ENCODE assay signal across 14 cellular contexts in the genomic region with DNA sequence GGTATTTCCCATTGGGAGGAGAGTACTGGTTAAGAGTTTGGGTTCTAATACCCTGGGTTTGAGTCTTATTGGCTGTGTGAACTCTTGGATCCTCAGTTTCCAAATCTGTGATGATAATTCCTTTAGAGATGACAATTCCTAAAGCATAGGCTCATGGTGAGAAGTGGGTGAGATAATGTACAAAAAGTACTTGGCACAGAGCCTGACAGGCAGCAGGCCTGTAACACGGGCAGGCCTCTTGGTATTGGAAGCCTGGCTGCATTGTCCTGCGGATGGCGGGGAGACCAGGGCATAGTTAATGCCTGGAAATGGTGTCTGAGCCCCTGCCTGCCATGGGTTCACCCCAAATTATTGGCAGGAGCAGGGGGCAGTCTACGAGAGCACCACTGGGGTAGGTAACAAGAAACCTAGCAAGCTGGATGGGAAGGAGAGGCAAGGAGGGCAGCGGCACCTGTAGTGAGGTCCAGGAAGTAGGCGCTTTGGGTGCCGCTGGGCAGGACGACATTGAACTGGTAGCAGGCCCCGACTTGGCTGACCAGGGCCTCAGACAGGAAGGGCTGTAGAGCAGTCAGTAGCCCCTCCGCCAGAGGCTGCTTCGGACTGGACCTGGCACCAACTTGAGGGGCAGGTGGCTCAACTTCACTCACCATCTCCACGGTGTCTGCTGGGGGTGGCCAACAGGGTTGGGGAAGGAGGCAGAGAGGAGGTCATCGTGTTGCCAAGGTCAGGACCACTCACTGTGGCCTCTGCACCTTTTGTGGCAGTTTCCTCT. TPM values are rescaled to one million over a fixed set of nuclear protein-coding genes. Genes with fewer than 3 reads are reported as not detected.
A peak's percentile ranks its signal among the peaks of the same experiment; 100 is the strongest.
DNase-seq lines count a peak whose midpoint lies in the region; ATAC-seq and TF ChIP-seq lines count a peak whose summit lies in the region.
"Had no signal": no experiment of that assay in that cellular context is flagged by ENCODE, and none has a peak within 500 bp of the region (broad histone marks: within the 10 kb centered on the region; RNA-seq: fewer than 3 reads in every experiment).

No MANE protein-coding gene starts in this region.

- peak overlapping the region; percentile 25 for H3K4me2 ChIP-seq in GM23248 (ENCODE audit: unreplicated experiment)

- TF ChIP-seq CTCF in RWPE2 (IDR thresholded peaks at IDR 0.05; ENCODE audit: poor library complexity, severe bottlenecking) (no peak), gastroesophageal sphincter (IDR thresholded peaks at IDR 0.05) (no peak)

- WGBS in GM23248 (ENCODE audit: low coverage in 1 of 2, low lambda C conversion rate in 2 of 2, missing lambda C conversion rate in 2 of 2), 2 experiments, result 83 to 86% methylated on average over 13 of the region's 13 CpGs
- WGBS in gastroesophageal sphincter (ENCODE audit: low coverage in 1 of 2), 2 donors, result 67 to 87% methylated on average over 3 to 4 of the region's 13 CpGs

- peaks cover 17% of the 10 kb centered on the region for H3F3A ChIP-seq in GM23248 (ENCODE audit: insufficient read depth)

- in situ Hi-C loops in GM23248 (cut with MboI), result no loop called here

- TF ChIP-seq EP300 in gastroesophageal sphincter (IDR thresholded peaks at IDR 0.05), result no peak

- no peaks in the 10 kb centered on the region for H4K20me1 ChIP-seq in GM23248 (ENCODE audit: insufficient read depth)

- H3K27ac ChIP-seq in GM23248, result no peak overlapping the region
- H3K27ac ChIP-seq in RWPE2 (ENCODE audit: poor library complexity, severe bottlenecking), result peak overlapping the region; percentile 95
- peak overlapping the region in 3 of 4 donors; percentile 88 to 95 (median 89) for H3K27ac ChIP-seq in gastroesophageal sphincter
- H3K27ac ChIP-seq in skeletal muscle tissue (ENCODE audit: low read depth, low read length), result peak overlapping the region; percentile 28
- H3K27ac ChIP-seq: WERI-Rb-1 had no signal

- no peak for TF ChIP-seq POLR2A in gastroesophageal sphincter (IDR thresholded peaks at IDR 0.05)

- H3K4me1 ChIP-seq in GM23248 (ENCODE audit: insufficient read depth) (peaks cover 51% of the 10 kb centered on the region), RWPE2 (ENCODE audit: insufficient read depth, poor library complexity, severe bottlenecking) (peaks cover 61% of the 10 kb centered on the region), gastroesophageal sphincter (peaks cover 4 to 81% (median 55%) of the 10 kb centered on the region in 3 donors), skeletal muscle tissue (ENCODE audit: control insufficient read depth in 3 of 3, insufficient read depth in 3 of 3, low read length in 3 of 3) (peaks cover 68 to 81% (median 77%) of the 10 kb centered on the region in 3 donors)

- H3K79me2 ChIP-seq in GM23248 (ENCODE audit: insufficient read depth), result no peaks in the 10 kb centered on the region

- H3K27me3 ChIP-seq in GM23248 (replicated peaks; ENCODE audit: insufficient read depth) (no peaks in the 10 kb centered on the region), RWPE2 (ENCODE audit: insufficient read depth, poor library complexity, severe bottlenecking) (no peaks in the 10 kb centered on the region), gastroesophageal sphincter (no peaks in the 10 kb centered on the region), skeletal muscle tissue (ENCODE audit: control insufficient read depth in 3 of 3, insufficient read depth in 3 of 3, low read length in 3 of 3) (no peaks in the 10 kb centered on the region)
- H3K27me3 ChIP-seq: pancreas had no signal

- DNase-seq in GM23248, result peak; percentile 29
- DNase-seq in RWPE2 (ENCODE audit: low spot score), result no peak
- DNase-seq in NAMALWA (ENCODE audit: low spot score), result no peak
- DNase-seq: activated gamma-delta T cell, immature natural killer cell, NCI-H1436 treated with DMSO at 0.1 percent for 48 hours, pancreas, WERI-Rb-1 had no signal

- H3K9ac ChIP-seq in GM23248, result no peak overlapping the region
- peak overlapping the region in 1 of 3 donors; percentile 40 for H3K9ac ChIP-seq in skeletal muscle tissue (ENCODE audit: low read depth in 1 of 3, low read length in 3 of 3)

- H2AFZ ChIP-seq in GM23248, result no peak overlapping the region

- H3K9me3 ChIP-seq in GM23248 (ENCODE audit: low read depth) (no peaks in the 10 kb centered on the region), RWPE2 (ENCODE audit: severe bottlenecking) (no peaks in the 10 kb centered on the region), gastroesophageal sphincter (no peaks in the 10 kb centered on the region), skeletal muscle tissue (ENCODE audit: control insufficient read depth in 3 of 3, low read length in 3 of 3) (no peaks in the 10 kb centered on the region)
- H3K9me3 ChIP-seq: pancreas had no signal

- ATAC-seq in RWPE2 (ENCODE audit: low read depth) (no peak), gastroesophageal sphincter (no peak), GM19324 (IDR thresholded peaks at IDR 0.05; ENCODE audit: low FRiP score, unreplicated experiment) (no peak), GM18858 (IDR thresholded peaks at IDR 0.05; ENCODE audit: unreplicated experiment) (no peak), HG03442 (IDR thresholded peaks at IDR 0.05; ENCODE audit: unreplicated experiment) (no peak)
- ATAC-seq: pancreas had no signal

- H3K36me3 ChIP-seq in GM23248 (ENCODE audit: low read depth) (no peaks in the 10 kb centered on the region), RWPE2 (ENCODE audit: low read depth) (no peaks in the 10 kb centered on the region), gastroesophageal sphincter (peaks cover 0 to 45% of the 10 kb centered on the region in 2 donors), skeletal muscle tissue (ENCODE audit: control insufficient read depth in 3 of 3, insufficient read depth in 3 of 3, low read length in 3 of 3) (peaks cover 21 to 29% (median 26%) of the 10 kb centered on the region in 3 donors)
- H3K36me3 ChIP-seq: pancreas, WERI-Rb-1 had no signal

- no peaks in the 10 kb centered on the region for H3K9me2 ChIP-seq in GM23248 (ENCODE audit: insufficient read depth)

- H3K4me3 ChIP-seq in GM23248, result no peak overlapping the region
- H3K4me3 ChIP-seq in RWPE2 (ENCODE audit: severe bottlenecking), result no peak overlapping the region
- no peak overlapping the region for H3K4me3 ChIP-seq in gastroesophageal sphincter
- H3K4me3 ChIP-seq in skeletal muscle tissue (ENCODE audit: low read length in 3 of 3), result no peak overlapping the region
- H3K4me3 ChIP-seq: pancreas had no signal

RNA-seq across cellular contexts. Expression of a gene that starts 7.7 kb away (rescaled TPM):
- 27.8 and 43.9 TPM in 2 replicates for total RNA-seq in GM23248 (2014; rRNA removed; shearing (Covaris generic))
- polyA plus RNA-seq in GM23248 (2016; fragmentation: Nextera tagmentation; extraction: Ambion mirVana), result 26.9 and 27.2 TPM in 2 replicates
- 10 to 100 TPM in 3 of 4 donors, 1 to 10 TPM in 1; 8.1 to 21.7 (median 13.7) TPM for total RNA-seq in gastroesophageal sphincter
- 14.1 TPM for total RNA-seq in skeletal muscle tissue

RNA-seq across cellular contexts. Expression of a gene that starts 10.1 kb away (rescaled TPM):
- total RNA-seq in GM23248 (2014; rRNA removed; shearing (Covaris generic)), result 55.3 and 74.7 TPM in 2 replicates
- polyA plus RNA-seq in GM23248 (2016; fragmentation: Nextera tagmentation; extraction: Ambion mirVana), result 52.9 and 58.0 TPM in 2 replicates
- total RNA-seq in gastroesophageal sphincter, result 10 to 100 TPM; 24.1 to 75.1 (median 52.1) TPM
- 14.1 TPM for total RNA-seq in skeletal muscle tissue

RNA-seq across cellular contexts. Expression of a gene that starts 58.1 kb away (rescaled TPM):
- total RNA-seq in GM23248 (2014; rRNA removed; shearing (Covaris generic)), result 534 and 540 TPM in 2 replicates
- 396 and 401 TPM in 2 replicates for polyA plus RNA-seq in GM23248 (2016; fragmentation: Nextera tagmentation; extraction: Ambion mirVana)
- 10 to 100 TPM; 22.9 to 63.0 (median 34.5) TPM for total RNA-seq in gastroesophageal sphincter
- 7.8 TPM for total RNA-seq in skeletal muscle tissue
- total RNA-seq: OCI-LY7 had no signal
